ENCODE assay signal across 1 cellular context in genomic region chr9:76458903-76459690, GRCh38.
TF ChIP-seq lines count a peak whose summit lies in the region.

Gene GCNT1 (plus strand): TSS chr9:76459182. CDS start chr9:76502382, 43,200 bp downstream.

TF ChIP-seq in WTC11, 78 proteins besides CTCF, POLR2A, EP300 and RAD21 (continued from another document):
- TF ChIP-seq ARID4B (CRISPR knock-in tag; IDR thresholded peaks at IDR 0.05; ENCODE audit: borderline replicate concordance) (0 out of 2 replicates have a peak, but pooled peaks have one; percentile 28), ZNF423 (CRISPR knock-in tag; IDR thresholded peaks at IDR 0.05) (0 out of 2 replicates have a peak, but pooled peaks have one; percentile 2), FOXP4 (CRISPR knock-in tag; IDR thresholded peaks at IDR 0.05) (0 out of 2 replicates have a peak, but pooled peaks have one; percentile 7), ETV6 (CRISPR knock-in tag; IDR thresholded peaks at IDR 0.05) (peak; percentile 65; the same call in 1 of the 2 replicates), NFE2L1 (CRISPR knock-in tag; IDR thresholded peaks at IDR 0.05) (no peak), FOXK1 (CRISPR knock-in tag; IDR thresholded peaks at IDR 0.05) (peak; percentile 44; the same call in 1 of the 2 replicates), GRHL2 (CRISPR knock-in tag; IDR thresholded peaks at IDR 0.05; ENCODE audit: insufficient replicate concordance, severe bottlenecking) (no peak), CREB1 (CRISPR knock-in tag; IDR thresholded peaks at IDR 0.05) (no peak), ELF4 (CRISPR knock-in tag; IDR thresholded peaks at IDR 0.05; ENCODE audit: low read depth) (no peak), IRF2 (CRISPR knock-in tag; IDR thresholded peaks at IDR 0.05; ENCODE audit: borderline replicate concordance, low read depth) (no peak)
- TF ChIP-seq, protein P1, sequence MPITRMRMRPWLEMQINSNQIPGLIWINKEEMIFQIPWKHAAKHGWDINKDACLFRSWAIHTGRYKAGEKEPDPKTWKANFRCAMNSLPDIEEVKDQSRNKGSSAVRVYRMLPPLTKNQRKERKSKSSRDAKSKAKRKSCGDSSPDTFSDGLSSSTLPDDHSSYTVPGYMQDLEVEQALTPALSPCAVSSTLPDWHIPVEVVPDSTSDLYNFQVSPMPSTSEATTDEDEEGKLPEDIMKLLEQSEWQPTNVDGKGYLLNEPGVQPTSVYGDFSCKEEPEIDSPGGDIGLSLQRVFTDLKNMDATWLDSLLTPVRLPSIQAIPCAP (CRISPR knock-in tag; IDR thresholded peaks at IDR 0.05): no peak
- TF ChIP-seq, protein P2, sequence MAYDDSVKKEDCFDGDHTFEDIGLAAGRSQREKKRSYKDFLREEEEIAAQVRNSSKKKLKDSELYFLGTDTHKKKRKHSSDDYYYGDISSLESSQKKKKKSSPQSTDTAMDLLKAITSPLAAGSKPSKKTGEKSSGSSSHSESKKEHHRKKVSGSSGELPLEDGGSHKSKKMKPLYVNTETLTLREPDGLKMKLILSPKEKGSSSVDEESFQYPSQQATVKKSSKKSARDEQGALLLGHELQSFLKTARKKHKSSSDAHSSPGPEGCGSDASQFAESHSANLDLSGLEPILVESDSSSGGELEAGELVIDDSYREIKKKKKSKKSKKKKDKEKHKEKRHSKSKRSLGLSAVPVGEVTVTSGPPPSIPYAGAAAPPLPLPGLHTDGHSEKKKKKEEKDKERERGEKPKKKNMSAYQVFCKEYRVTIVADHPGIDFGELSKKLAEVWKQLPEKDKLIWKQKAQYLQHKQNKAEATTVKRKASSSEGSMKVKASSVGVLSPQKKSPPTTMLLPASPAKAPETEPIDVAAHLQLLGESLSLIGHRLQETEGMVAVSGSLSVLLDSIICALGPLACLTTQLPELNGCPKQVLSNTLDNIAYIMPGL (CRISPR knock-in tag; IDR thresholded peaks at IDR 0.05): no peak; the same call in none of the 2 replicates
- TF ChIP-seq, protein P3, sequence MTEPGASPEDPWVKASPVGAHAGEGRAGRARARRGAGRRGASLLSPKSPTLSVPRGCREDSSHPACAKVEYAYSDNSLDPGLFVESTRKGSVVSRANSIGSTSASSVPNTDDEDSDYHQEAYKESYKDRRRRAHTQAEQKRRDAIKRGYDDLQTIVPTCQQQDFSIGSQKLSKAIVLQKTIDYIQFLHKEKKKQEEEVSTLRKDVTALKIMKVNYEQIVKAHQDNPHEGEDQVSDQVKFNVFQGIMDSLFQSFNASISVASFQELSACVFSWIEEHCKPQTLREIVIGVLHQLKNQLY (CRISPR knock-in tag; IDR thresholded peaks at IDR 0.05): no peak
- TF ChIP-seq, protein P4, sequence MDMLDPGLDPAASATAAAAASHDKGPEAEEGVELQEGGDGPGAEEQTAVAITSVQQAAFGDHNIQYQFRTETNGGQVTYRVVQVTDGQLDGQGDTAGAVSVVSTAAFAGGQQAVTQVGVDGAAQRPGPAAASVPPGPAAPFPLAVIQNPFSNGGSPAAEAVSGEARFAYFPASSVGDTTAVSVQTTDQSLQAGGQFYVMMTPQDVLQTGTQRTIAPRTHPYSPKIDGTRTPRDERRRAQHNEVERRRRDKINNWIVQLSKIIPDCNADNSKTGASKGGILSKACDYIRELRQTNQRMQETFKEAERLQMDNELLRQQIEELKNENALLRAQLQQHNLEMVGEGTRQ (CRISPR knock-in tag; IDR thresholded peaks at IDR 0.05): no peak
